In the genomic region with DNA sequence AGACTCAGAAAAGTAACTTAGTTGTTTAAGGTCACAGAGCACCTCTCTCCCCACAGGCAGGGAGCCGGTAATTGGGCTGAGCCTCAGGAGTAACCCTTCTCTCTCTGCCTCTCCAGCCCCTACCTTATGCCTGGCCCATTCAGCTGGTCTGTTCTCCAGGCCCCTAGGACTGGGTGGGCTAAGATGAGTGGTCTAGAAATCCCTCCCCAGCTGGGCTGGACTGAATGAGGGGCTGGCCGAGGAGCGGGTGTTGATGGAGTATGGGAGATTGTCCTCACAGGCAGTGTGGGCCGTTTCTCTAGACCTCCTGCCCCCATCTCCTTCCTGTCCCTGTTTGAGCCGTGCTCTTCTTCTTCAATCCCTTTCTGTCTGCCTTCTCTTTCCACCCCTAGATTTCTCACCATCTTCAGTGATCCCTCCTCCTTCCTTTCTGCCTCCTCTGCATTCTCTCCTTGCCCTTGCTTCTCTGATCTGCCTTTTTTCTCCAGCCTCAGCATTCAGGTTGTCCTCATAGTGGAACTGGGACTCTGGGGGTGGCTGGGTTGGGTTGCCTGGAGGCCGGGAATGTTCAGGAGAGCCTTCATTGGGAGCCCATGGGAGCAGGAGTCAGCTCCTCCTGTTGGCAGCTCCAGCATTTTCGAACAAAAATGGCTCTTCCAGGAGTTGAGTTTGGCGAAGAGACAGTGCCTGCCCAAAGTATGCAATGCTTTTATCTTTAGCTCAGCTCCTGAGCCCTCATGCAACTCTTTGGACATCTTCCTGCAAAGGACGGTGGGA, we compare ENCODE assay signal across 18 cellular contexts. TPM values are rescaled to one million over a fixed set of nuclear protein-coding genes. Genes with fewer than 3 reads are reported as not detected.
DNase-seq lines count a peak whose midpoint lies in the region; ATAC-seq and TF ChIP-seq lines count a peak whose summit lies in the region.
"Had no signal": no experiment of that assay in that cellular context is flagged by ENCODE, and none has a peak within 500 bp of the region (broad histone marks: within the 10 kb centered on the region; RNA-seq: fewer than 3 reads in every experiment).

No MANE protein-coding gene starts in this region.

- H3K4me3 ChIP-seq in BLaER1 (no peak overlapping the region), SJCRH30 (no peak overlapping the region), gastroesophageal sphincter (no peak overlapping the region), retinal pigment epithelial cell (ENCODE audit: low read length) (no peak overlapping the region)
- H3K4me3 ChIP-seq: cardiac muscle cell, prostate gland had no signal

- H3K4me1 ChIP-seq in BLaER1 (peaks cover 52% of the 10 kb centered on the region), SJCRH30 (peaks cover 8% of the 10 kb centered on the region; the same call in 1 of the 2 replicates), gastroesophageal sphincter (peaks cover 0 to 73% (median 33%) of the 10 kb centered on the region in 3 donors)

- no peak overlapping the region for H3K9ac ChIP-seq in BLaER1

- DNase-seq in SJCRH30 (no peak), retinal pigment epithelial cell (ENCODE audit: low read depth) (no peak), NCI-H2227 treated with DMSO at 0.1 percent for 48 hours (lab: John Stamatoyannopoulos, UW) (no peak), NCI-H2081 (lab: John Stamatoyannopoulos, UW) (no peak), kidney tubule cell (ENCODE audit: low spot score) (no peak)
- DNase-seq: activated CD4-positive, alpha-beta T cell treated with anti-CD3 and anti-CD28 coated beads, Interleukin-2, amount 50 U/mL, for 4 hours; EL; left colon; NCI-H1105; stimulated activated CD4-positive, alpha-beta T cell treated with anti-CD3 and anti-CD28 coated beads, Interleukin-12 subunit alpha, Interleukin-12 subunit beta, amount 100 ng/mL, for 4 hours; stimulated activated naive CD4-positive, alpha-beta T cell treated with Interleukin-2 at 50 U/mL for 16 hours had no signal

- ATAC-seq in gastroesophageal sphincter = no peak
- ATAC-seq in HG03378 (IDR thresholded peaks at IDR 0.05; ENCODE audit: unreplicated experiment) = no peak
- ATAC-seq: HCT116, left colon, Panc1 had no signal

- no peak for TF ChIP-seq CTCF in gastroesophageal sphincter (IDR thresholded peaks at IDR 0.05)
- TF ChIP-seq CTCF in retinal pigment epithelial cell (conservative IDR thresholded peaks at IDR 0.05; ENCODE audit: low read depth, low read length) = peak; percentile 16

- no peak overlapping the region for H3K4me2 ChIP-seq in BLaER1

- H3K9me3 ChIP-seq in BLaER1 = no peaks in the 10 kb centered on the region
- no peaks in the 10 kb centered on the region for H3K9me3 ChIP-seq in SJCRH30 (replicated peaks)
- no peaks in the 10 kb centered on the region for H3K9me3 ChIP-seq in gastroesophageal sphincter
- H3K9me3 ChIP-seq: prostate gland had no signal

- TF ChIP-seq POLR2A in gastroesophageal sphincter (IDR thresholded peaks at IDR 0.05) = no peak

- H3K36me3 ChIP-seq in BLaER1 = 0 out of 2 replicates have a peak, but pooled peaks cover 5% of the 10 kb centered on the region
- no peaks in the 10 kb centered on the region for H3K36me3 ChIP-seq in SJCRH30
- no peaks in the 10 kb centered on the region for H3K36me3 ChIP-seq in gastroesophageal sphincter
- H3K36me3 ChIP-seq: cardiac muscle cell, prostate gland had no signal

- no peaks in the 10 kb centered on the region for H3K27me3 ChIP-seq in BLaER1
- H3K27me3 ChIP-seq in SJCRH30 = no peaks in the 10 kb centered on the region
- H3K27me3 ChIP-seq in gastroesophageal sphincter = no peaks in the 10 kb centered on the region
- H3K27me3 ChIP-seq: cardiac muscle cell had no signal

- H3K27ac ChIP-seq in BLaER1 = 0 out of 2 replicates have a peak overlapping the region, but pooled peaks have one; percentile 8
- peak overlapping the region; percentile 66 for H3K27ac ChIP-seq in SJCRH30
- peak overlapping the region in 3 of 4 donors; percentile 13 to 47 (median 35) for H3K27ac ChIP-seq in gastroesophageal sphincter
- H3K27ac ChIP-seq: cardiac muscle cell, prostate gland had no signal

- peaks cover 25% of the 10 kb centered on the region; the same call in 1 of the 2 replicates for H4K20me1 ChIP-seq in BLaER1

- 64 to 66% methylated on average over 3 to 8 of the region's 9 CpGs for WGBS in gastroesophageal sphincter (ENCODE audit: low coverage in 1 of 2), 2 donors

- TF ChIP-seq EP300 in gastroesophageal sphincter (IDR thresholded peaks at IDR 0.05) = no peak

RNA-seq across cellular contexts. Expression of a gene that starts 7.6 kb away (rescaled TPM):
- total RNA-seq in SJCRH30 (2014; rRNA removed; shearing (Covaris generic)) = 37.3 and 39.6 TPM in 2 replicates
- 10 to 100 TPM; 42.1 to 56.2 (median 47.2) TPM for total RNA-seq in gastroesophageal sphincter

RNA-seq across cellular contexts. Expression of a gene that starts 59.2 kb away (rescaled TPM):
- total RNA-seq in SJCRH30 (2014; rRNA removed; shearing (Covaris generic)) = 21.3 and 24.5 TPM in 2 replicates
- 10 to 100 TPM; 11.8 to 20.6 (median 15.9) TPM for total RNA-seq in gastroesophageal sphincter

Comparison
In these comparisons a context has a peak if more than half of its experiments do, and no peak if none do; other contexts are left out.
1. H3K27ac ChIP-seq: peak in every context shown above with its lines; median percentile 66 in SJCRH30; 35 in gastroesophageal sphincter; 8 in BLaER1.